22 cellular contexts compared by ENCODE assay signal in genomic region chr2:16725549-16725948, GRCh38. TPM values are rescaled to one million over a fixed set of nuclear protein-coding genes. Genes with fewer than 3 reads are reported as not detected.
DNase-seq lines count a peak whose midpoint lies in the region; ATAC-seq, FAIRE-seq and TF ChIP-seq lines count a peak whose summit lies in the region.
"Had no signal": no experiment of that assay in that cellular context is flagged by ENCODE, and none has a peak within 500 bp of the region (broad histone marks: within the 10 kb centered on the region; RNA-seq: fewer than 3 reads in every experiment).

No MANE protein-coding gene starts in this region.

- no peaks in the 10 kb centered on the region for H4K20me1 ChIP-seq in GM12878 (ENCODE audit: control insufficient read depth, insufficient read depth)
- H4K20me1 ChIP-seq: BLaER1 treated with 17β-estradiol and CSF1 and Interleukin-3, amounts not matched to agents 10 nM and 100 nM had no signal

- no peak for TF ChIP-seq EP300 in GM12878 (IDR thresholded peaks at IDR 0.05; ENCODE audit: borderline replicate concordance in 1 of 2, control insufficient read depth in 1 of 2, low read depth in 2 of 2, low read length in 2 of 2)

- intact Hi-C loops in GM12878 (cut with micrococcal nuclease; ENCODE audit: unreplicated experiment), result no loop called here

- no peak for TF ChIP-seq POLR2A in GM12878 (IDR thresholded peaks at IDR 0.05; ENCODE audit: low read depth, low read length)

- WGBS in GM12878 (ENCODE audit: insufficient coverage, insufficient replicate concordance, low lambda C conversion rate, missing lambda C conversion rate), result 12% methylated on average over 9 of the region's 9 CpGs

- no peak overlapping the region for H3K9ac ChIP-seq in GM12878 (ENCODE audit: control insufficient read depth, insufficient read depth, low read length)
- H3K9ac ChIP-seq: BLaER1 treated with 17β-estradiol and CSF1 and Interleukin-3, amounts not matched to agents 10 nM and 100 nM; SK-N-SH had no signal

- peaks cover 8% of the 10 kb centered on the region for H3K27me3 Mint-ChIP-seq in stimulated activated naive CD8-positive, alpha-beta T cell treated with anti-CD3 and anti-CD28 coated beads, Interleukin-15, amount 100 ng/mL, for 72 hours
- H3K27me3 Mint-ChIP-seq: memory B cell had no signal

- H3K4me1 Mint-ChIP-seq in stimulated activated naive CD8-positive, alpha-beta T cell treated with anti-CD3 and anti-CD28 coated beads, Interleukin-15, amount 100 ng/mL, for 72 hours, result no peaks in the 10 kb centered on the region
- H3K4me1 Mint-ChIP-seq: endodermal cell had no signal

- DNase-seq in activated CD4-positive, alpha-beta T cell treated with anti-CD3 and anti-CD28 coated beads for 48 hours, result peak; percentile 30
- DNase-seq in activated CD4-positive, alpha-beta T cell treated with anti-CD3 and anti-CD28 coated beads, Interleukin-2, amount 50 U/mL, for 4 hours, result no peak
- no peak for DNase-seq in stimulated activated naive CD8-positive, alpha-beta T cell treated with anti-CD3 and anti-CD28 coated beads, Interleukin-15, Interleukin-2, amounts not matched to agents 100 U/mL and 50 U/mL, for 24 hours
- DNase-seq in stimulated activated naive CD8-positive, alpha-beta T cell treated with anti-CD3 and anti-CD28 coated beads, Interleukin-15, amount 100 ng/mL, for 72 hours, result no peak
- DNase-seq in GM12878 (ENCODE audit: low read depth, low spot score), result no peak
- DNase-seq in NCI-H1694 (lab: John Stamatoyannopoulos, UW), result no peak
- DNase-seq: Calu3; cortex of kidney; endodermal cell; NCI-H524 treated with DMSO at 0.1 percent for 48 hours; SK-N-SH; stimulated activated CD4-positive, alpha-beta T cell treated with anti-CD3 and anti-CD28 coated beads, Interleukin-4, amount 100 ng/mL, for 4 hours had no signal

- TF ChIP-seq RAD21 in GM12878 (IDR thresholded peaks at IDR 0.05; ENCODE audit: insufficient read depth, low read depth, low read length), result no peak

- no TSS peak for BruUV-seq in GM12878 (replicated peaks; lab: Mats Ljungman, UMichigan)

- H3K4me1 ChIP-seq in GM12878 (ENCODE audit: control insufficient read depth, insufficient read depth, low read length), result peaks cover 7% of the 10 kb centered on the region
- H3K4me1 ChIP-seq: breast epithelium had no signal

- H3K4me3 ChIP-seq in GM12878, result no peak overlapping the region
- H3K4me3 ChIP-seq: BLaER1 treated with 17β-estradiol and CSF1 and Interleukin-3, amounts not matched to agents 10 nM and 100 nM; breast epithelium; skin epidermis had no signal

- peak; percentile 91 for ATAC-seq in stimulated activated naive CD8-positive, alpha-beta T cell treated with anti-CD3 and anti-CD28 coated beads, Interleukin-15, Interleukin-2, amounts not matched to agents 100 U/mL and 50 U/mL, for 24 hours
- ATAC-seq in stimulated activated naive CD8-positive, alpha-beta T cell treated with anti-CD3 and anti-CD28 coated beads, Interleukin-15, amount 100 ng/mL, for 72 hours, result no peak
- ATAC-seq in GM12878 (no peak), HG02852 (IDR thresholded peaks at IDR 0.05; ENCODE audit: unreplicated experiment) (no peak), GM19467 (IDR thresholded peaks at IDR 0.05; ENCODE audit: unreplicated experiment) (no peak)

- 0 out of 4 replicates have a peak, but pooled peaks cover 1 to 3% of the 10 kb centered on the region in 2 experiments for H3K27me3 ChIP-seq in GM12878 (replicated peaks in 1 of 2; ENCODE audit: control insufficient read depth in 2 of 2, insufficient read depth in 2 of 2, low read length in 1 of 2)
- H3K27me3 ChIP-seq: BLaER1 treated with 17β-estradiol and CSF1 and Interleukin-3, amounts not matched to agents 10 nM and 100 nM; breast epithelium had no signal

- CTCF ChIA-PET in GM12878 (lab: Yijun Ruan, JAX), result interaction anchor here (1.4 to 2.8 kb wide), 2 partner anchors 95 to 117 kb away, joined by 3 to 8 read pairs; no protein-coding TSS in a partner anchor

- H3K4me2 ChIP-seq in GM12878 (ENCODE audit: control insufficient read depth, insufficient read depth), result no peak overlapping the region
- H3K4me2 ChIP-seq: SK-N-SH had no signal

- SMC1A ChIA-PET in GM12878 (lab: Charles Lee; ENCODE audit: uncharacterized antibody, unreplicated experiment), result interaction anchor here (0.6 to 1.8 kb wide), 9 partner anchors 9 to 110 kb away, joined by 3 to 7 read pairs (median 3); no protein-coding TSS in a partner anchor

- H3K4me3 Mint-ChIP-seq in stimulated activated naive CD8-positive, alpha-beta T cell treated with anti-CD3 and anti-CD28 coated beads, Interleukin-15, amount 100 ng/mL, for 72 hours, result no peak overlapping the region
- H3K4me3 Mint-ChIP-seq: endodermal cell, memory B cell, type B pancreatic cell had no signal

- POLR2A ChIA-PET in GM12878 (lab: Charles Lee), result no interaction called here

- H3K9me3 ChIP-seq in GM12878 (replicated peaks; ENCODE audit: control insufficient read depth, insufficient read depth, low read length), result no peaks in the 10 kb centered on the region
- H3K9me3 ChIP-seq: BLaER1 treated with 17β-estradiol and CSF1 and Interleukin-3, amounts not matched to agents 10 nM and 100 nM; breast epithelium; SK-N-SH had no signal

- in situ Hi-C loops in GM12878 (cut with MboI), result no loop called here

- no peak overlapping the region for H3K27ac ChIP-seq in GM12878 (ENCODE audit: control insufficient read depth, insufficient read depth)
- H3K27ac ChIP-seq: BLaER1 treated with 17β-estradiol and CSF1 and Interleukin-3, amounts not matched to agents 10 nM and 100 nM; breast epithelium; HL-60; RWPE1; skin epidermis had no signal

- no peak overlapping the region for H2AFZ ChIP-seq in GM12878 (ENCODE audit: control insufficient read depth, low read depth, low read length)

- TF ChIP-seq CTCF in GM12878 (IDR thresholded peaks at IDR 0.05 in 2 of 3, conservative IDR thresholded peaks at IDR 0.05 in 1 of 3; ENCODE audit: control insufficient read depth in 2 of 3, extremely low read depth in 1 of 3, insufficient read depth in 1 of 3, low read depth in 3 of 3, low read length in 3 of 3), result no peak

- no peaks in the 10 kb centered on the region for H3K36me3 ChIP-seq in GM12878 (ENCODE audit: control insufficient read depth in 2 of 2, insufficient read depth in 2 of 2, low read length in 1 of 2)
- H3K36me3 ChIP-seq: BLaER1 treated with 17β-estradiol and CSF1 and Interleukin-3, amounts not matched to agents 10 nM and 100 nM; breast epithelium had no signal

- no peak overlapping the region for H3K27ac Mint-ChIP-seq in stimulated activated naive CD8-positive, alpha-beta T cell treated with anti-CD3 and anti-CD28 coated beads, Interleukin-15, amount 100 ng/mL, for 72 hours
- H3K27ac Mint-ChIP-seq: endodermal cell, type B pancreatic cell had no signal

- FAIRE-seq in GM12878 (lab: Jason Lieb, UNC), result no peak
- FAIRE-seq: H54 had no signal

- RAD21 ChIA-PET in GM12878 (lab: Charles Lee; ENCODE audit: unreplicated experiment), result interaction anchor here (1.0 to 1.3 kb wide), 2 partner anchors 69 to 111 kb away, joined by 3 to 5 read pairs; no protein-coding TSS in a partner anchor

- no peaks in the 10 kb centered on the region for H3K79me2 ChIP-seq in GM12878 (ENCODE audit: control insufficient read depth, insufficient read depth, low read length)

- peaks cover 0 to 5% of the 10 kb centered on the region in 2 donors for H3K9me3 Mint-ChIP-seq in stimulated activated naive CD8-positive, alpha-beta T cell treated with anti-CD3 and anti-CD28 coated beads, Interleukin-15, amount 100 ng/mL, for 72 hours
- H3K9me3 Mint-ChIP-seq: endodermal cell, memory B cell, type B pancreatic cell had no signal

TF ChIP-seq in GM12878, 131 proteins besides CTCF, POLR2A, EP300 and RAD21:
- TF ChIP-seq ZNF24 (IDR thresholded peaks at IDR 0.05), result 0 out of 2 replicates have a peak, but pooled peaks have one; percentile 63
- no peak for TF ChIP-seq BACH1 (IDR thresholded peaks at IDR 0.05; ENCODE audit: borderline replicate concordance)

RNA-seq across cellular contexts. Expression of gene CYRIA, which starts 59.9 kb away (rescaled TPM):
- 51.1 and 55.0 TPM in 2 replicates for total RNA-seq in GM12878 (2013; cell fraction: nucleolus; rRNA removed)
- 3.0 and 4.2 TPM in 2 replicates for total RNA-seq in GM12878 (2014; rRNA removed)
- total RNA-seq in GM12878 (2014; rRNA removed; fragmentation: Illumina TruSeq; extraction: Trizol), result 5.8 and 6.9 TPM in 2 replicates
- 9.2 and 11.2 TPM in 2 replicates for total RNA-seq in GM12878 (2021)
- polyA plus RNA-seq in GM12878 (2011; ENCODE audit: low read depth), result 0.73 TPM
- 11.9 and 13.0 TPM in 2 replicates for polyA plus RNA-seq in GM12878 (2011; rRNA removed)
- 5.5 and 6.6 TPM in 2 replicates for polyA plus RNA-seq in GM12878 (2011; cell fraction: cytosol; rRNA removed)
- polyA plus RNA-seq in GM12878 (2011; cell fraction: nucleus; rRNA removed), result 12.6 and 15.4 TPM in 2 replicates
- 0.93 and 1.2 TPM in 2 replicates for polyA plus RNA-seq in GM12878 (2012)
- 9.4 and 11.7 TPM in 2 replicates for polyA plus RNA-seq in GM12878 (2014; fragmentation: Illumina TruSeq; extraction: Trizol)
- 1 to 10 TPM; 5.4 to 7.8 TPM for polyA plus RNA-seq in GM12878 (2014; fragmentation: Nextera tagmentation; extraction: Ambion mirVana)
- 4.8 and 6.0 TPM in 2 replicates for polyA plus RNA-seq in GM12878 (2014; rRNA removed)
- polyA plus RNA-seq in GM12878 (2016; fragmentation: Nextera tagmentation; extraction: Ambion mirVana), result 10 to 100 TPM in 1 of 2 experiments, 1 to 10 TPM in 1; 9.6 to 13.1 TPM
- 8.2 and 12.9 TPM in 2 replicates for polyA minus RNA-seq in GM12878 (2011; rRNA and poly(A)+ RNA removed)
- polyA minus RNA-seq in GM12878 (2011; cell fraction: cytosol; rRNA and poly(A)+ RNA removed), result 2.3 and 4.1 TPM in 2 replicates
- polyA minus RNA-seq in GM12878 (2011; cell fraction: nucleus; rRNA and poly(A)+ RNA removed), result 10.4 and 11.1 TPM in 2 replicates
